14 cellular contexts compared by ENCODE assay signal in genomic region chrX:45295587-45295986, GRCh38.
DNase-seq lines count a peak whose midpoint lies in the region; ATAC-seq, FAIRE-seq and TF ChIP-seq lines count a peak whose summit lies in the region.
"Had no signal": no experiment of that assay in that cellular context is flagged by ENCODE, and none has a peak within 500 bp of the region (broad histone marks: within the 10 kb centered on the region; RNA-seq: fewer than 3 reads in every experiment).

No MANE protein-coding gene starts in this region.

- no peaks in the 10 kb centered on the region for H3K79me2 ChIP-seq in osteoblast (ENCODE audit: insufficient read depth, low read length)

- H3K36me3 ChIP-seq in bronchial epithelial cell (ENCODE audit: control insufficient read depth, insufficient read depth, low read length) (no peaks in the 10 kb centered on the region), osteoblast (ENCODE audit: insufficient read depth, low read length) (no peaks in the 10 kb centered on the region)
- H3K36me3 ChIP-seq: neutrophil had no signal

- no peak overlapping the region for H3K4me3 ChIP-seq in bronchial epithelial cell (ENCODE audit: low read depth, low read length)
- H3K4me3 ChIP-seq in retinal pigment epithelial cell (ENCODE audit: low read length): no peak overlapping the region
- H3K4me3 ChIP-seq in osteoblast (ENCODE audit: insufficient read depth, low read length): no peak overlapping the region
- H3K4me3 ChIP-seq: body of pancreas had no signal

- H2AFZ ChIP-seq in osteoblast (ENCODE audit: low read length): no peak overlapping the region

- FAIRE-seq in bronchial epithelial cell (lab: Jason Lieb, UNC): no peak

- DNase-seq in DMS153 (lab: John Stamatoyannopoulos, UW): peak; percentile 42
- DNase-seq in DMS153 treated with DMSO at 0.1 percent for 48 hours (lab: John Stamatoyannopoulos, UW; ENCODE audit: unreplicated experiment): no peak
- peak; percentile 69 for DNase-seq in NCI-H1105 treated with DMSO at 0.1 percent for 48 hours (lab: John Stamatoyannopoulos, UW)
- peak; percentile 52 for DNase-seq in bronchial epithelial cell (ENCODE audit: low read depth)
- DNase-seq in retinal pigment epithelial cell (ENCODE audit: low read depth): peak; percentile 44
- no peak for DNase-seq in osteoblast (ENCODE audit: insufficient read length, low spot score, missing footprints)
- no peak for DNase-seq in activated effector memory CD4-positive, alpha-beta T cell treated with anti-CD3 and anti-CD28 coated beads, Interleukin-2, amount 50 U/mL, for 16 hours
- DNase-seq: 8988T; activated CD4-positive, alpha-beta memory T cell treated with anti-CD3 and anti-CD28 coated beads, Interleukin-2, amount 10 ng/mL, durations not matched to agents 7 days and 5 days; RPMI8226 had no signal

- no peaks in the 10 kb centered on the region for H3K9me3 ChIP-seq in osteoblast (ENCODE audit: low read depth, low read length)
- H3K9me3 ChIP-seq: body of pancreas, neutrophil had no signal

- no peaks in the 10 kb centered on the region for H3K27me3 ChIP-seq in bronchial epithelial cell (ENCODE audit: control insufficient read depth, insufficient read depth, low read length)
- peaks cover 3% of the 10 kb centered on the region for H3K27me3 ChIP-seq in osteoblast (ENCODE audit: insufficient read depth, low read length)
- H3K27me3 ChIP-seq: body of pancreas, neutrophil had no signal

- no peak overlapping the region for H3K27ac ChIP-seq in osteoblast (ENCODE audit: low read depth, low read length)
- H3K27ac ChIP-seq: body of pancreas, HL-60, neutrophil had no signal

- no peaks in the 10 kb centered on the region for H3K4me1 ChIP-seq in osteoblast (ENCODE audit: insufficient read depth, low read length)
- H3K4me1 ChIP-seq: body of pancreas had no signal

- H4K20me1 ChIP-seq in osteoblast (ENCODE audit: insufficient read depth, low read length): no peaks in the 10 kb centered on the region

- no peak overlapping the region for H3K4me2 ChIP-seq in osteoblast (ENCODE audit: insufficient read depth, low read length)

- TF ChIP-seq CTCF in bronchial epithelial cell (IDR thresholded peaks at IDR 0.05; ENCODE audit: insufficient read depth, low read length, severe bottlenecking) (no peak), retinal pigment epithelial cell (conservative IDR thresholded peaks at IDR 0.05; ENCODE audit: low read depth, low read length) (no peak), osteoblast (IDR thresholded peaks at IDR 0.05; ENCODE audit: extremely low read depth, low read depth, low read length) (no peak)

- no peak for ATAC-seq in GM18502 (IDR thresholded peaks at IDR 0.05; ENCODE audit: poor library complexity, unreplicated experiment)
- ATAC-seq: body of pancreas had no signal

Comparison
In these comparisons a context has a peak if more than half of its experiments do, and no peak if none do; other contexts are left out.
1. DNase-seq: peak in DMS153 (single experiment), NCI-H1105 treated with DMSO at 0.1 percent for 48 hours (single experiment), bronchial epithelial cell (single experiment) and retinal pigment epithelial cell (single experiment); none in DMS153 treated with DMSO at 0.1 percent for 48 hours (single experiment), osteoblast (single experiment) and activated effector memory CD4-positive, alpha-beta T cell treated with anti-CD3 and anti-CD28 coated beads, Interleukin-2, amount 50 U/mL, for 16 hours (single experiment).